18 cellular contexts compared by ENCODE assay signal in genomic region chr1:164630626-164631396, GRCh38.
A peak's percentile ranks its signal among the peaks of the same experiment; 100 is the strongest.
DNase-seq lines count a peak whose midpoint lies in the region; ATAC-seq and TF ChIP-seq lines count a peak whose summit lies in the region.
"Had no signal": no experiment of that assay in that cellular context is flagged by ENCODE, and none has a peak within 500 bp of the region (broad histone marks: within the 10 kb centered on the region; RNA-seq: fewer than 3 reads in every experiment).

No MANE protein-coding gene starts in this region.

- H3K9me3 ChIP-seq in MM.1S (replicated peaks; ENCODE audit: insufficient read depth, low read length) = no peaks in the 10 kb centered on the region
- no peaks in the 10 kb centered on the region for H3K9me3 ChIP-seq in naive thymus-derived CD4-positive, alpha-beta T cell (ENCODE audit: control insufficient read depth in 2 of 3, low read length in 3 of 3)
- H3K9me3 ChIP-seq: BLaER1 treated with 17β-estradiol and CSF1 and Interleukin-3, amounts not matched to agents 10 nM and 100 nM; right lobe of liver had no signal

- no peaks in the 10 kb centered on the region for H3K79me2 ChIP-seq in MM.1S (ENCODE audit: low read length)

- H3K27ac ChIP-seq in MM.1S (ENCODE audit: low read length) = peak overlapping the region; percentile 9; the same call in 1 of the 2 replicates
- H3K27ac ChIP-seq in naive thymus-derived CD4-positive, alpha-beta T cell (ENCODE audit: low read depth, low read length) = no peak overlapping the region
- H3K27ac ChIP-seq: BLaER1 treated with 17β-estradiol and CSF1 and Interleukin-3, amounts not matched to agents 10 nM and 100 nM; coronary artery; right lobe of liver had no signal

- no peaks in the 10 kb centered on the region for H3K9me3 Mint-ChIP-seq in naive thymus-derived CD4-positive, alpha-beta T cell
- no peaks in the 10 kb centered on the region for H3K9me3 Mint-ChIP-seq in activated CD8-positive, alpha-beta memory T cell treated with anti-CD3 and anti-CD28 coated beads, Interleukin-2, amount 10 ng/mL, durations not matched to agents 7 days and 5 days (ENCODE audit: low read depth)
- H3K9me3 Mint-ChIP-seq: activated T-helper 1 cell treated with anti-CD3 and anti-CD28 coated beads, Interleukin-12 subunit alpha, Interleukin-12 subunit beta, Interleukin-2, Interleukin-4 antibody, amounts not matched to agents 30 ng/mL and 10 ng/mL and 1 ng/mL, durations not matched to agents 14 hours and 24 hours and 36 hours had no signal

- H3K36me3 Mint-ChIP-seq in naive thymus-derived CD4-positive, alpha-beta T cell = no peaks in the 10 kb centered on the region
- H3K36me3 Mint-ChIP-seq in activated CD8-positive, alpha-beta memory T cell treated with anti-CD3 and anti-CD28 coated beads, Interleukin-2, amount 10 ng/mL, durations not matched to agents 7 days and 5 days = no peaks in the 10 kb centered on the region

- TF ChIP-seq CTCF in MM.1S (IDR thresholded peaks at IDR 0.05; ENCODE audit: low read length) = no peak

- no peaks in the 10 kb centered on the region for H4K20me1 ChIP-seq in MM.1S (ENCODE audit: insufficient read depth, low read length)
- H4K20me1 ChIP-seq: BLaER1 treated with 17β-estradiol and CSF1 and Interleukin-3, amounts not matched to agents 10 nM and 100 nM had no signal

- H3K9me2 ChIP-seq in MM.1S (replicated peaks; ENCODE audit: insufficient read depth, low read length) = no peaks in the 10 kb centered on the region

- H3K27me3 ChIP-seq in MM.1S (replicated peaks; ENCODE audit: insufficient read depth, low read length) = no peaks in the 10 kb centered on the region
- no peaks in the 10 kb centered on the region for H3K27me3 ChIP-seq in naive thymus-derived CD4-positive, alpha-beta T cell (ENCODE audit: control insufficient read depth in 2 of 2, insufficient read depth in 2 of 2, low read length in 2 of 2)
- H3K27me3 ChIP-seq: BLaER1 treated with 17β-estradiol and CSF1 and Interleukin-3, amounts not matched to agents 10 nM and 100 nM; right lobe of liver had no signal

- no peak overlapping the region for H3K4me3 ChIP-seq in MM.1S (ENCODE audit: low read length)
- no peak overlapping the region for H3K4me3 ChIP-seq in naive thymus-derived CD4-positive, alpha-beta T cell (ENCODE audit: low read length)
- H3K4me3 ChIP-seq: BLaER1 treated with 17β-estradiol and CSF1 and Interleukin-3, amounts not matched to agents 10 nM and 100 nM; coronary artery; right lobe of liver had no signal

- H3K4me1 ChIP-seq in MM.1S (ENCODE audit: low read length) = peaks cover 30% of the 10 kb centered on the region
- no peaks in the 10 kb centered on the region for H3K4me1 ChIP-seq in naive thymus-derived CD4-positive, alpha-beta T cell (ENCODE audit: control insufficient read depth in 2 of 2, insufficient read depth in 2 of 2, low read length in 2 of 2)

- H3K9ac ChIP-seq in MM.1S (ENCODE audit: low read length) = no peak overlapping the region
- H3K9ac ChIP-seq: BLaER1 treated with 17β-estradiol and CSF1 and Interleukin-3, amounts not matched to agents 10 nM and 100 nM had no signal

- H3K36me3 ChIP-seq in MM.1S (replicated peaks; ENCODE audit: insufficient read depth, low read length) = no peaks in the 10 kb centered on the region
- no peaks in the 10 kb centered on the region for H3K36me3 ChIP-seq in naive thymus-derived CD4-positive, alpha-beta T cell (ENCODE audit: control insufficient read depth in 2 of 3, insufficient read depth in 3 of 3, low read length in 3 of 3)
- H3K36me3 ChIP-seq: BLaER1 treated with 17β-estradiol and CSF1 and Interleukin-3, amounts not matched to agents 10 nM and 100 nM; right lobe of liver had no signal

- no peak overlapping the region for H3K27ac Mint-ChIP-seq in naive thymus-derived CD4-positive, alpha-beta T cell
- H3K27ac Mint-ChIP-seq in activated CD8-positive, alpha-beta memory T cell treated with anti-CD3 and anti-CD28 coated beads, Interleukin-2, amount 10 ng/mL, durations not matched to agents 7 days and 5 days = no peak overlapping the region
- H3K27ac Mint-ChIP-seq: activated T-helper 1 cell treated with anti-CD3 and anti-CD28 coated beads, Interleukin-12 subunit alpha, Interleukin-12 subunit beta, Interleukin-2, Interleukin-4 antibody, amounts not matched to agents 30 ng/mL and 10 ng/mL and 1 ng/mL, durations not matched to agents 14 hours and 24 hours and 36 hours had no signal

- H3K4me2 ChIP-seq in MM.1S (ENCODE audit: low read depth, low read length) = peak overlapping the region; percentile 44
- H3K4me2 ChIP-seq: BLaER1 treated with 17β-estradiol and CSF1 and Interleukin-3, amounts not matched to agents 10 nM and 100 nM had no signal

- DNase-seq in MM.1S = peak; percentile 60
- DNase-seq in naive thymus-derived CD4-positive, alpha-beta T cell = no peak
- DNase-seq in NK-92 treated with Interleukin-12 subunit alpha and Interleukin-12 subunit beta, amount 100 ng/mL, for 24 hours (lab: John Stamatoyannopoulos, UW) = no peak
- no peak for DNase-seq in C1 segment of cervical spinal cord (lab: John Stamatoyannopoulos, UW)
- no peak for DNase-seq in activated CD8-positive, alpha-beta memory T cell treated with anti-CD3 and anti-CD28 coated beads, Interleukin-2, amount 10 ng/mL, durations not matched to agents 7 days and 5 days
- no peak for DNase-seq in AML-193 (lab: John Stamatoyannopoulos, UW)
- DNase-seq: amygdala; MV-4-11; NCI-H446 treated with DMSO at 0.1 percent for 48 hours; right lobe of liver; RPMI8226; stimulated activated naive CD8-positive, alpha-beta T cell treated with anti-CD3 and anti-CD28 coated beads, Interleukin-15, Interleukin-2, amounts not matched to agents 100 U/mL and 50 U/mL, for 24 hours; T1000 had no signal

- POLR2A ChIA-PET in naive thymus-derived CD4-positive, alpha-beta T cell (lab: Charles Lee) = no interaction called here

- H3F3A ChIP-seq in MM.1S (ENCODE audit: insufficient read depth, low read length) = peaks cover 13% of the 10 kb centered on the region

- intact Hi-C loops in naive thymus-derived CD4-positive, alpha-beta T cell (cut with micrococcal nuclease) = no loop called here

- H3K4me1 Mint-ChIP-seq in naive thymus-derived CD4-positive, alpha-beta T cell = no peaks in the 10 kb centered on the region
- H3K4me1 Mint-ChIP-seq in activated CD8-positive, alpha-beta memory T cell treated with anti-CD3 and anti-CD28 coated beads, Interleukin-2, amount 10 ng/mL, durations not matched to agents 7 days and 5 days = no peaks in the 10 kb centered on the region

- CTCF ChIA-PET in naive thymus-derived CD4-positive, alpha-beta T cell (lab: Charles Lee) = no interaction called here
- CTCF ChIA-PET in activated CD8-positive, alpha-beta memory T cell treated with anti-CD3 and anti-CD28 coated beads, Interleukin-2, amount 10 ng/mL, durations not matched to agents 7 days and 5 days (lab: Charles Lee) = no interaction called here

- peaks cover 0 to 4% (median 0%) of the 10 kb centered on the region in 5 donors for H3K27me3 Mint-ChIP-seq in naive thymus-derived CD4-positive, alpha-beta T cell
- H3K27me3 Mint-ChIP-seq in activated CD8-positive, alpha-beta memory T cell treated with anti-CD3 and anti-CD28 coated beads, Interleukin-2, amount 10 ng/mL, durations not matched to agents 7 days and 5 days = no peaks in the 10 kb centered on the region

- peak; percentile 90 for ATAC-seq in GM18867 (IDR thresholded peaks at IDR 0.05; ENCODE audit: unreplicated experiment)
- ATAC-seq in esophagus mucosa = peak; percentile 97
- peak; percentile 46 for ATAC-seq in naive thymus-derived CD4-positive, alpha-beta T cell
- no peak for ATAC-seq in activated CD8-positive, alpha-beta memory T cell treated with anti-CD3 and anti-CD28 coated beads, Interleukin-2, amount 10 ng/mL, durations not matched to agents 7 days and 5 days
- ATAC-seq: stimulated activated naive CD8-positive, alpha-beta T cell treated with anti-CD3 and anti-CD28 coated beads, Interleukin-15, Interleukin-2, amounts not matched to agents 100 U/mL and 50 U/mL, for 24 hours had no signal

- H2AFZ ChIP-seq in MM.1S (ENCODE audit: low read length) = no peak overlapping the region

- no peak overlapping the region for H3K4me3 Mint-ChIP-seq in naive thymus-derived CD4-positive, alpha-beta T cell
- no peak overlapping the region for H3K4me3 Mint-ChIP-seq in activated CD8-positive, alpha-beta memory T cell treated with anti-CD3 and anti-CD28 coated beads, Interleukin-2, amount 10 ng/mL, durations not matched to agents 7 days and 5 days
- H3K4me3 Mint-ChIP-seq: activated T-helper 1 cell treated with anti-CD3 and anti-CD28 coated beads, Interleukin-12 subunit alpha, Interleukin-12 subunit beta, Interleukin-2, Interleukin-4 antibody, amounts not matched to agents 30 ng/mL and 10 ng/mL and 1 ng/mL, durations not matched to agents 14 hours and 24 hours and 36 hours had no signal
